ENCODE assay signal across 1 cellular context in the genomic region with DNA sequence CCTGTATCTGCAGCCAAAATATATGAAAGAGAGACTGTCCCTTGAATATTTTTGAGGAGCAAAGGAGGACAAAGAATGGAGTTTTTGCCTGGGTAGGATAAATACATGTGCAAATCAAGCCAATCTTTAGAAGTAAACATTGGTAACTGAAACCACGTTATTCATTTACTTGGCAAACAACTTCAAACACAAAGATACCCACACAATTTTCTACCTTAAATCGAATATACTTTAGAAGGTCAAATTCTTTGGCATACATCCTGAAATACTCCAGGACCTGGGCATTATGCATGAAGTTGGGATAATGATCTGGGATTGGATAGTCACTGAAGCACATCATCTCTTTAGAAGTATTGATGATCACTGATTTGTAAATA.
TF ChIP-seq lines count a peak whose summit lies in the region.

No MANE protein-coding gene starts in this region.

TF ChIP-seq in HepG2, 621 proteins besides CTCF, POLR2A, EP300 and RAD21 (continued from another document and continues in another):
- TF ChIP-seq, protein P1, sequence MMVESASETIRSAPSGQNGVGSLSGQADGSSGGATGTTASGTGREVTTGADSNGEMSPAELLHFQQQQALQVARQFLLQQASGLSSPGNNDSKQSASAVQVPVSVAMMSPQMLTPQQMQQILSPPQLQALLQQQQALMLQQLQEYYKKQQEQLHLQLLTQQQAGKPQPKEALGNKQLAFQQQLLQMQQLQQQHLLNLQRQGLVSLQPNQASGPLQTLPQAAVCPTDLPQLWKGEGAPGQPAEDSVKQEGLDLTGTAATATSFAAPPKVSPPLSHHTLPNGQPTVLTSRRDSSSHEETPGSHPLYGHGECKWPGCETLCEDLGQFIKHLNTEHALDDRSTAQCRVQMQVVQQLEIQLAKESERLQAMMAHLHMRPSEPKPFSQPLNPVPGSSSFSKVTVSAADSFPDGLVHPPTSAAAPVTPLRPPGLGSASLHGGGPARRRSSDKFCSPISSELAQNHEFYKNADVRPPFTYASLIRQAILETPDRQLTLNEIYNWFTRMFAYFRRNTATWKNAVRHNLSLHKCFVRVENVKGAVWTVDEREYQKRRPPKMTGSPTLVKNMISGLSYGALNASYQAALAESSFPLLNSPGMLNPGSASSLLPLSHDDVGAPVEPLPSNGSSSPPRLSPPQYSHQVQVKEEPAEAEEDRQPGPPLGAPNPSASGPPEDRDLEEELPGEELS (CRISPR knock-in tag; IDR thresholded peaks at IDR 0.05), result peak; percentile 89
- TF ChIP-seq SIN3A (IDR thresholded peaks at IDR 0.05; ENCODE audit: borderline replicate concordance, low read depth, low read length) (no peak), HIVEP1 (CRISPR knock-in tag; IDR thresholded peaks at IDR 0.05) (no peak), ARHGAP35 (CRISPR knock-in tag; IDR thresholded peaks at IDR 0.05; ENCODE audit: borderline replicate concordance) (no peak), MXD4 (CRISPR knock-in tag; IDR thresholded peaks at IDR 0.05) (peak; percentile 27; the same call in 1 of the 2 replicates), SP2 (CRISPR knock-in tag; IDR thresholded peaks at IDR 0.05) (no peak), ZSCAN20 (CRISPR knock-in tag; IDR thresholded peaks at IDR 0.05; ENCODE audit: borderline replicate concordance) (no peak), POLR2AphosphoS5 (IDR thresholded peaks at IDR 0.05; ENCODE audit: low read depth, low read length) (no peak), KMT2B (CRISPR knock-in tag; IDR thresholded peaks at IDR 0.05) (no peak; the same call in 1 of the 2 replicates), ZBTB3 (CRISPR knock-in tag; IDR thresholded peaks at IDR 0.05; ENCODE audit: borderline replicate concordance, low read depth) (no peak), ZNF678 (CRISPR knock-in tag; IDR thresholded peaks at IDR 0.05) (no peak), BCL6 (CRISPR knock-in tag; IDR thresholded peaks at IDR 0.05) (peak; percentile 93), PTBP1 (IDR thresholded peaks at IDR 0.05; ENCODE audit: low read depth, low read length, poor library complexity, severe bottlenecking) (no peak), MIER2 (CRISPR knock-in tag; IDR thresholded peaks at IDR 0.05) (0 out of 2 replicates have a peak, but pooled peaks have one; percentile 48), ZNF567 (CRISPR knock-in tag; IDR thresholded peaks at IDR 0.05; ENCODE audit: borderline replicate concordance) (no peak), MLX (CRISPR knock-in tag; IDR thresholded peaks at IDR 0.05) (peak; percentile 56; the same call in 1 of the 2 replicates), MIXL1 (CRISPR knock-in tag; IDR thresholded peaks at IDR 0.05) (peak; percentile 80; the same call in 1 of the 2 replicates), YEATS4 (CRISPR knock-in tag; IDR thresholded peaks at IDR 0.05; ENCODE audit: borderline replicate concordance) (no peak), NR1H2 (CRISPR knock-in tag; IDR thresholded peaks at IDR 0.05; ENCODE audit: borderline replicate concordance, low read depth) (no peak), ZBTB8A (CRISPR knock-in tag; IDR thresholded peaks at IDR 0.05; ENCODE audit: borderline replicate concordance, low read depth) (no peak), ZBTB26 (CRISPR knock-in tag; IDR thresholded peaks at IDR 0.05; ENCODE audit: borderline replicate concordance) (no peak), GATA4 (IDR thresholded peaks at IDR 0.05; ENCODE audit: borderline replicate concordance, low read depth) (peak; percentile 91), CREB1 (IDR thresholded peaks at IDR 0.05) (no peak), CREB1 (CRISPR knock-in tag; IDR thresholded peaks at IDR 0.05) (peak; percentile 80), HDAC1 (CRISPR knock-in tag; IDR thresholded peaks at IDR 0.05) (peak; percentile 79; the same call in 1 of the 2 replicates), ELK4 (CRISPR knock-in tag; IDR thresholded peaks at IDR 0.05; ENCODE audit: borderline replicate concordance) (no peak)
- TF ChIP-seq, protein P2, sequence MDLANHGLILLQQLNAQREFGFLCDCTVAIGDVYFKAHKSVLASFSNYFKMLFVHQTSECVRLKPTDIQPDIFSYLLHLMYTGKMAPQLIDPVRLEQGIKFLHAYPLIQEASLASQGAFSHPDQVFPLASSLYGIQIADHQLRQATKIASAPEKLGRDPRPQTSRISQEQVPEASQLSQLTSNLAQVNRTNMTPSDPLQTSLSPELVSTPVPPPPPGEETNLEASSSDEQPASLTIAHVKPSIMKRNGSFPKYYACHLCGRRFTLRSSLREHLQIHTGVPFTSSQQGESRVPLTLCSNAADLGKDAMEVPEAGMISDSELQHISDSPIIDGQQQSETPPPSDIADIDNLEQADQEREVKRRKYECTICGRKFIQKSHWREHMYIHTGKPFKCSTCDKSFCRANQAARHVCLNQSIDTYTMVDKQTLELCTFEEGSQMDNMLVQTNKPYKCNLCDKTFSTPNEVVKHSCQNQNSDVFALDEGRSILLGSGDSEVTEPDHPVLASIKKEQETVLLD (CRISPR knock-in tag; IDR thresholded peaks at IDR 0.05; ENCODE audit: low read depth), result no peak
- TF ChIP-seq, protein P3, sequence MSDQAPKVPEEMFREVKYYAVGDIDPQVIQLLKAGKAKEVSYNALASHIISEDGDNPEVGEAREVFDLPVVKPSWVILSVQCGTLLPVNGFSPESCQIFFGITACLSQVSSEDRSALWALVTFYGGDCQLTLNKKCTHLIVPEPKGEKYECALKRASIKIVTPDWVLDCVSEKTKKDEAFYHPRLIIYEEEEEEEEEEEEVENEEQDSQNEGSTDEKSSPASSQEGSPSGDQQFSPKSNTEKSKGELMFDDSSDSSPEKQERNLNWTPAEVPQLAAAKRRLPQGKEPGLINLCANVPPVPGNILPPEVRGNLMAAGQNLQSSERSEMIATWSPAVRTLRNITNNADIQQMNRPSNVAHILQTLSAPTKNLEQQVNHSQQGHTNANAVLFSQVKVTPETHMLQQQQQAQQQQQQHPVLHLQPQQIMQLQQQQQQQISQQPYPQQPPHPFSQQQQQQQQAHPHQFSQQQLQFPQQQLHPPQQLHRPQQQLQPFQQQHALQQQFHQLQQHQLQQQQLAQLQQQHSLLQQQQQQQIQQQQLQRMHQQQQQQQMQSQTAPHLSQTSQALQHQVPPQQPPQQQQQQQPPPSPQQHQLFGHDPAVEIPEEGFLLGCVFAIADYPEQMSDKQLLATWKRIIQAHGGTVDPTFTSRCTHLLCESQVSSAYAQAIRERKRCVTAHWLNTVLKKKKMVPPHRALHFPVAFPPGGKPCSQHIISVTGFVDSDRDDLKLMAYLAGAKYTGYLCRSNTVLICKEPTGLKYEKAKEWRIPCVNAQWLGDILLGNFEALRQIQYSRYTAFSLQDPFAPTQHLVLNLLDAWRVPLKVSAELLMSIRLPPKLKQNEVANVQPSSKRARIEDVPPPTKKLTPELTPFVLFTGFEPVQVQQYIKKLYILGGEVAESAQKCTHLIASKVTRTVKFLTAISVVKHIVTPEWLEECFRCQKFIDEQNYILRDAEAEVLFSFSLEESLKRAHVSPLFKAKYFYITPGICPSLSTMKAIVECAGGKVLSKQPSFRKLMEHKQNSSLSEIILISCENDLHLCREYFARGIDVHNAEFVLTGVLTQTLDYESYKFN (CRISPR knock-in tag; conservative IDR thresholded peaks at IDR 0.05), result peak; percentile 89
- TF ChIP-seq, protein P4, sequence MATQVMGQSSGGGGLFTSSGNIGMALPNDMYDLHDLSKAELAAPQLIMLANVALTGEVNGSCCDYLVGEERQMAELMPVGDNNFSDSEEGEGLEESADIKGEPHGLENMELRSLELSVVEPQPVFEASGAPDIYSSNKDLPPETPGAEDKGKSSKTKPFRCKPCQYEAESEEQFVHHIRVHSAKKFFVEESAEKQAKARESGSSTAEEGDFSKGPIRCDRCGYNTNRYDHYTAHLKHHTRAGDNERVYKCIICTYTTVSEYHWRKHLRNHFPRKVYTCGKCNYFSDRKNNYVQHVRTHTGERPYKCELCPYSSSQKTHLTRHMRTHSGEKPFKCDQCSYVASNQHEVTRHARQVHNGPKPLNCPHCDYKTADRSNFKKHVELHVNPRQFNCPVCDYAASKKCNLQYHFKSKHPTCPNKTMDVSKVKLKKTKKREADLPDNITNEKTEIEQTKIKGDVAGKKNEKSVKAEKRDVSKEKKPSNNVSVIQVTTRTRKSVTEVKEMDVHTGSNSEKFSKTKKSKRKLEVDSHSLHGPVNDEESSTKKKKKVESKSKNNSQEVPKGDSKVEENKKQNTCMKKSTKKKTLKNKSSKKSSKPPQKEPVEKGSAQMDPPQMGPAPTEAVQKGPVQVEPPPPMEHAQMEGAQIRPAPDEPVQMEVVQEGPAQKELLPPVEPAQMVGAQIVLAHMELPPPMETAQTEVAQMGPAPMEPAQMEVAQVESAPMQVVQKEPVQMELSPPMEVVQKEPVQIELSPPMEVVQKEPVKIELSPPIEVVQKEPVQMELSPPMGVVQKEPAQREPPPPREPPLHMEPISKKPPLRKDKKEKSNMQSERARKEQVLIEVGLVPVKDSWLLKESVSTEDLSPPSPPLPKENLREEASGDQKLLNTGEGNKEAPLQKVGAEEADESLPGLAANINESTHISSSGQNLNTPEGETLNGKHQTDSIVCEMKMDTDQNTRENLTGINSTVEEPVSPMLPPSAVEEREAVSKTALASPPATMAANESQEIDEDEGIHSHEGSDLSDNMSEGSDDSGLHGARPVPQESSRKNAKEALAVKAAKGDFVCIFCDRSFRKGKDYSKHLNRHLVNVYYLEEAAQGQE (IDR thresholded peaks at IDR 0.05; ENCODE audit: borderline replicate concordance in 1 of 2, low read depth in 1 of 2, low read length in 2 of 2), result no peak
- TF ChIP-seq, protein P5, sequence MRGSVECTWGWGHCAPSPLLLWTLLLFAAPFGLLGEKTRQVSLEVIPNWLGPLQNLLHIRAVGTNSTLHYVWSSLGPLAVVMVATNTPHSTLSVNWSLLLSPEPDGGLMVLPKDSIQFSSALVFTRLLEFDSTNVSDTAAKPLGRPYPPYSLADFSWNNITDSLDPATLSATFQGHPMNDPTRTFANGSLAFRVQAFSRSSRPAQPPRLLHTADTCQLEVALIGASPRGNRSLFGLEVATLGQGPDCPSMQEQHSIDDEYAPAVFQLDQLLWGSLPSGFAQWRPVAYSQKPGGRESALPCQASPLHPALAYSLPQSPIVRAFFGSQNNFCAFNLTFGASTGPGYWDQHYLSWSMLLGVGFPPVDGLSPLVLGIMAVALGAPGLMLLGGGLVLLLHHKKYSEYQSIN (CRISPR knock-in tag; IDR thresholded peaks at IDR 0.05; ENCODE audit: borderline replicate concordance), result no peak
- TF ChIP-seq, protein P6, sequence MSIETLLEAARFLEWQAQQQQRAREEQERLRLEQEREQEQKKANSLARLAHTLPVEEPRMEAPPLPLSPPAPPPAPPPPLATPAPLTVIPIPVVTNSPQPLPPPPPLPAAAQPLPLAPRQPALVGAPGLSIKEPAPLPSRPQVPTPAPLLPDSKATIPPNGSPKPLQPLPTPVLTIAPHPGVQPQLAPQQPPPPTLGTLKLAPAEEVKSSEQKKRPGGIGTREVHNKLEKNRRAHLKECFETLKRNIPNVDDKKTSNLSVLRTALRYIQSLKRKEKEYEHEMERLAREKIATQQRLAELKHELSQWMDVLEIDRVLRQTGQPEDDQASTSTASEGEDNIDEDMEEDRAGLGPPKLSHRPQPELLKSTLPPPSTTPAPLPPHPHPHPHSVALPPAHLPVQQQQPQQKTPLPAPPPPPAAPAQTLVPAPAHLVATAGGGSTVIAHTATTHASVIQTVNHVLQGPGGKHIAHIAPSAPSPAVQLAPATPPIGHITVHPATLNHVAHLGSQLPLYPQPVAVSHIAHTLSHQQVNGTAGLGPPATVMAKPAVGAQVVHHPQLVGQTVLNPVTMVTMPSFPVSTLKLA (IDR thresholded peaks at IDR 0.05), result peak; percentile 55
- TF ChIP-seq, protein P7, sequence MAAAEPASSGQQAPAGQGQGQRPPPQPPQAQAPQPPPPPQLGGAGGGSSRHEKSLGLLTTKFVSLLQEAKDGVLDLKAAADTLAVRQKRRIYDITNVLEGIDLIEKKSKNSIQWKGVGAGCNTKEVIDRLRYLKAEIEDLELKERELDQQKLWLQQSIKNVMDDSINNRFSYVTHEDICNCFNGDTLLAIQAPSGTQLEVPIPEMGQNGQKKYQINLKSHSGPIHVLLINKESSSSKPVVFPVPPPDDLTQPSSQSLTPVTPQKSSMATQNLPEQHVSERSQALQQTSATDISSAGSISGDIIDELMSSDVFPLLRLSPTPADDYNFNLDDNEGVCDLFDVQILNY (CRISPR knock-in tag; conservative IDR thresholded peaks at IDR 0.05), result no peak
- TF ChIP-seq, protein P8, sequence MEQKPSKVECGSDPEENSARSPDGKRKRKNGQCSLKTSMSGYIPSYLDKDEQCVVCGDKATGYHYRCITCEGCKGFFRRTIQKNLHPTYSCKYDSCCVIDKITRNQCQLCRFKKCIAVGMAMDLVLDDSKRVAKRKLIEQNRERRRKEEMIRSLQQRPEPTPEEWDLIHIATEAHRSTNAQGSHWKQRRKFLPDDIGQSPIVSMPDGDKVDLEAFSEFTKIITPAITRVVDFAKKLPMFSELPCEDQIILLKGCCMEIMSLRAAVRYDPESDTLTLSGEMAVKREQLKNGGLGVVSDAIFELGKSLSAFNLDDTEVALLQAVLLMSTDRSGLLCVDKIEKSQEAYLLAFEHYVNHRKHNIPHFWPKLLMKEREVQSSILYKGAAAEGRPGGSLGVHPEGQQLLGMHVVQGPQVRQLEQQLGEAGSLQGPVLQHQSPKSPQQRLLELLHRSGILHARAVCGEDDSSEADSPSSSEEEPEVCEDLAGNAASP (CRISPR knock-in tag; IDR thresholded peaks at IDR 0.05; ENCODE audit: borderline replicate concordance), result peak; percentile 85; the same call in 1 of the 2 replicates
- TF ChIP-seq, protein P9, sequence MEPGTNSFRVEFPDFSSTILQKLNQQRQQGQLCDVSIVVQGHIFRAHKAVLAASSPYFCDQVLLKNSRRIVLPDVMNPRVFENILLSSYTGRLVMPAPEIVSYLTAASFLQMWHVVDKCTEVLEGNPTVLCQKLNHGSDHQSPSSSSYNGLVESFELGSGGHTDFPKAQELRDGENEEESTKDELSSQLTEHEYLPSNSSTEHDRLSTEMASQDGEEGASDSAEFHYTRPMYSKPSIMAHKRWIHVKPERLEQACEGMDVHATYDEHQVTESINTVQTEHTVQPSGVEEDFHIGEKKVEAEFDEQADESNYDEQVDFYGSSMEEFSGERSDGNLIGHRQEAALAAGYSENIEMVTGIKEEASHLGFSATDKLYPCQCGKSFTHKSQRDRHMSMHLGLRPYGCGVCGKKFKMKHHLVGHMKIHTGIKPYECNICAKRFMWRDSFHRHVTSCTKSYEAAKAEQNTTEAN (CRISPR knock-in tag; conservative IDR thresholded peaks at IDR 0.05), result 0 out of 2 replicates have a peak, but pooled peaks have one; percentile 42
